ENCODE assay signal across 20 cellular contexts in the genomic region with DNA sequence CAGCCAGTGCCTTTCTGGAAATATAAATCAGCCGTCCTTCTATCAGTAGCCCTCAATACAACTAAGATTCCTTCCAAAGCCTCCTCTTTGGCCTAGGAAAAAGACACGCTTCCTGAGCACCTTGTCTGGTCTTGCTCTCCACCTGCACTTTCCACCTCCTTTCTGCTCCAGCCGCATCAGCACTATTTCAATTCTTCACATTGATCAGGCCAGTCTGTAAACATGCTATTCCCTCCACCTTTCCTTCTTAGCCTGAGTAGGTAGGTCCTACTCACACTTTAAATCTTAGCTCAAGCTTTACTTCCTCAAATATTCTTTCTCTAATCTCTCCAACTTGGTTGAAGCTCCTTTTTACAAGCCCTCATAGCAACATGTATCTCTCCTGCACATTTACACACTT. TPM values are rescaled to one million over a fixed set of nuclear protein-coding genes. Genes with fewer than 3 reads are reported as not detected.
A peak's percentile ranks its signal among the peaks of the same experiment; 100 is the strongest.
DNase-seq lines count a peak whose midpoint lies in the region; ATAC-seq, FAIRE-seq and TF ChIP-seq lines count a peak whose summit lies in the region.
"Had no signal": no experiment of that assay in that cellular context is flagged by ENCODE, and none has a peak within 500 bp of the region (broad histone marks: within the 10 kb centered on the region; RNA-seq: fewer than 3 reads in every experiment).

No MANE protein-coding gene starts in this region.

- H3K9me3 Mint-ChIP-seq in activated CD4-positive, alpha-beta memory T cell treated with anti-CD3 and anti-CD28 coated beads for 36 hours, result no peaks in the 10 kb centered on the region
- no peaks in the 10 kb centered on the region for H3K9me3 Mint-ChIP-seq in activated CD4-positive, alpha-beta memory T cell treated with anti-CD3 and anti-CD28 coated beads, Interleukin-2, amount 10 ng/mL, durations not matched to agents 7 days and 5 days
- no peaks in the 10 kb centered on the region for H3K9me3 Mint-ChIP-seq in T-cell
- H3K9me3 Mint-ChIP-seq in nephron progenitor cell, result peaks cover 4% of the 10 kb centered on the region
- H3K9me3 Mint-ChIP-seq in endothelial cell (ENCODE audit: unreplicated experiment), result no peaks in the 10 kb centered on the region
- H3K9me3 Mint-ChIP-seq in natural killer cell, result no peaks in the 10 kb centered on the region

- peak overlapping the region; percentile 13 for H3K27ac Mint-ChIP-seq in activated CD4-positive, alpha-beta memory T cell treated with anti-CD3 and anti-CD28 coated beads for 36 hours
- no peak overlapping the region for H3K27ac Mint-ChIP-seq in activated CD4-positive, alpha-beta memory T cell treated with anti-CD3 and anti-CD28 coated beads, Interleukin-2, amount 10 ng/mL, durations not matched to agents 7 days and 5 days
- H3K27ac Mint-ChIP-seq in T-cell, result peak overlapping the region; percentile 17 to 41
- H3K27ac Mint-ChIP-seq in nephron progenitor cell, result peak overlapping the region; percentile 53
- no peak overlapping the region for H3K27ac Mint-ChIP-seq in endothelial cell (ENCODE audit: unreplicated experiment)
- peak overlapping the region in 1 of 2 donors; percentile 1 for H3K27ac Mint-ChIP-seq in natural killer cell

- no peak for TF ChIP-seq POLR2A in GM12891 (IDR thresholded peaks at IDR 0.05; ENCODE audit: low read depth, low read length)

- peak; percentile 16 for FAIRE-seq in GM12891 (lab: Jason Lieb, UNC)
- FAIRE-seq: bronchial epithelial cell, GM18507 had no signal

- H3K36me3 Mint-ChIP-seq in activated CD4-positive, alpha-beta memory T cell treated with anti-CD3 and anti-CD28 coated beads for 36 hours, result peaks cover 14% of the 10 kb centered on the region
- peaks cover 33% of the 10 kb centered on the region for H3K36me3 Mint-ChIP-seq in activated CD4-positive, alpha-beta memory T cell treated with anti-CD3 and anti-CD28 coated beads, Interleukin-2, amount 10 ng/mL, durations not matched to agents 7 days and 5 days (ENCODE audit: low read depth)
- peaks cover 12% of the 10 kb centered on the region for H3K36me3 Mint-ChIP-seq in T-cell
- H3K36me3 Mint-ChIP-seq in nephron progenitor cell (ENCODE audit: low read depth), result peaks cover 34% of the 10 kb centered on the region
- H3K36me3 Mint-ChIP-seq in endothelial cell (ENCODE audit: low read depth, unreplicated experiment), result peaks cover 4% of the 10 kb centered on the region
- H3K36me3 Mint-ChIP-seq in natural killer cell, result peaks cover 6% of the 10 kb centered on the region

- DNase-seq in activated CD4-positive, alpha-beta memory T cell treated with anti-CD3 and anti-CD28 coated beads for 36 hours, result no peak
- DNase-seq in activated CD4-positive, alpha-beta memory T cell treated with anti-CD3 and anti-CD28 coated beads, Interleukin-2, amount 10 ng/mL, durations not matched to agents 7 days and 5 days, result no peak
- DNase-seq in GM12891 (ENCODE audit: insufficient read length, low spot score) (no peak), T-cell (no peak), nephron progenitor cell (no peak), endothelial cell (ENCODE audit: low spot score) (no peak), natural killer cell (no peak)
- DNase-seq: COR-L47; dorsolateral prefrontal cortex; H7; NCI-H1048; NCI-H2029 treated with DMSO at 0.1 percent for 48 hours; NCI-H446 treated with DMSO at 0.1 percent for 48 hours; Right ventricle myocardium superior; stimulated activated CD4-positive, alpha-beta T cell treated with anti-CD3 and anti-CD28 coated beads, Interleukin-12 subunit alpha, Interleukin-12 subunit beta, amount 100 ng/mL, for 4 hours; tibial artery had no signal

- TF ChIP-seq CTCF in nephron progenitor cell (IDR thresholded peaks at IDR 0.05) (no peak), endothelial cell (IDR thresholded peaks at IDR 0.05; ENCODE audit: unreplicated experiment) (no peak), natural killer cell (IDR thresholded peaks at IDR 0.05) (no peak)

- POLR2A ChIA-PET in activated CD4-positive, alpha-beta memory T cell treated with anti-CD3 and anti-CD28 coated beads for 36 hours (lab: Charles Lee), result interaction anchor here (0.6 to 0.9 kb wide), 2 partner anchors 10 to 11 kb away, joined by 3 read pairs; a partner anchor contains a TSS
- POLR2A ChIA-PET in activated CD4-positive, alpha-beta memory T cell treated with anti-CD3 and anti-CD28 coated beads, Interleukin-2, amount 10 ng/mL, durations not matched to agents 7 days and 5 days (lab: Charles Lee), result interaction anchor here (1.1 to 2.1 kb wide), 3 partner anchors 9 to 85 kb away, joined by 4 to 7 read pairs (median 7); a partner anchor contains a TSS
- POLR2A ChIA-PET in T-cell (lab: Charles Lee), result no interaction called here

- peaks cover 47% of the 10 kb centered on the region for H3K4me1 Mint-ChIP-seq in activated CD4-positive, alpha-beta memory T cell treated with anti-CD3 and anti-CD28 coated beads for 36 hours (ENCODE audit: low read depth)
- H3K4me1 Mint-ChIP-seq in activated CD4-positive, alpha-beta memory T cell treated with anti-CD3 and anti-CD28 coated beads, Interleukin-2, amount 10 ng/mL, durations not matched to agents 7 days and 5 days, result peaks cover 42% of the 10 kb centered on the region
- H3K4me1 Mint-ChIP-seq in T-cell, result peaks cover 52 to 63% (median 57%) of the 10 kb centered on the region in 3 donors
- peaks cover 13% of the 10 kb centered on the region for H3K4me1 Mint-ChIP-seq in nephron progenitor cell
- peaks cover 17% of the 10 kb centered on the region for H3K4me1 Mint-ChIP-seq in endothelial cell (ENCODE audit: unreplicated experiment)
- H3K4me1 Mint-ChIP-seq in natural killer cell, result peaks cover 47% of the 10 kb centered on the region in 2 donors

- no peak overlapping the region for H3K4me3 Mint-ChIP-seq in activated CD4-positive, alpha-beta memory T cell treated with anti-CD3 and anti-CD28 coated beads for 36 hours
- H3K4me3 Mint-ChIP-seq in activated CD4-positive, alpha-beta memory T cell treated with anti-CD3 and anti-CD28 coated beads, Interleukin-2, amount 10 ng/mL, durations not matched to agents 7 days and 5 days, result no peak overlapping the region
- H3K4me3 Mint-ChIP-seq in T-cell (no peak overlapping the region), nephron progenitor cell (no peak overlapping the region), endothelial cell (ENCODE audit: unreplicated experiment) (no peak overlapping the region), natural killer cell (no peak overlapping the region)

- H3K27me3 Mint-ChIP-seq in activated CD4-positive, alpha-beta memory T cell treated with anti-CD3 and anti-CD28 coated beads for 36 hours, result no peaks in the 10 kb centered on the region
- H3K27me3 Mint-ChIP-seq in activated CD4-positive, alpha-beta memory T cell treated with anti-CD3 and anti-CD28 coated beads, Interleukin-2, amount 10 ng/mL, durations not matched to agents 7 days and 5 days, result no peaks in the 10 kb centered on the region
- H3K27me3 Mint-ChIP-seq in T-cell (no peaks in the 10 kb centered on the region), nephron progenitor cell (ENCODE audit: low read depth, poor library complexity) (peaks cover 4% of the 10 kb centered on the region), endothelial cell (ENCODE audit: unreplicated experiment) (no peaks in the 10 kb centered on the region), natural killer cell (ENCODE audit: low read depth in 2 of 2) (no peaks in the 10 kb centered on the region)

- CTCF ChIA-PET in activated CD4-positive, alpha-beta memory T cell treated with anti-CD3 and anti-CD28 coated beads for 36 hours (lab: Charles Lee), result interaction anchor here (0.7 to 1.8 kb wide), 4 partner anchors 9 to 85 kb away, joined by 3 to 5 read pairs (median 4); a partner anchor contains a TSS
- CTCF ChIA-PET in activated CD4-positive, alpha-beta memory T cell treated with anti-CD3 and anti-CD28 coated beads, Interleukin-2, amount 10 ng/mL, durations not matched to agents 7 days and 5 days (lab: Charles Lee), result interaction anchor here (0.9 to 1.8 kb wide), 3 partner anchors 8 to 85 kb away, joined by 3 to 7 read pairs (median 6); a partner anchor contains a TSS
- CTCF ChIA-PET in T-cell (lab: Charles Lee), result interaction anchor here in 1 of 2 donors (0.8 to 2.4 kb wide), 2 partner anchors 9 to 11 kb away, joined by 3 to 6 read pairs; no protein-coding TSS in a partner anchor

- intact Hi-C loops in activated CD4-positive, alpha-beta memory T cell treated with anti-CD3 and anti-CD28 coated beads for 36 hours (cut with micrococcal nuclease), result no loop called here
- intact Hi-C loops in natural killer cell (cut with micrococcal nuclease), result no loop called here

- ATAC-seq in T-cell (replicated peaks in 1 of 4) (no peak), HG03521 (IDR thresholded peaks at IDR 0.05; ENCODE audit: unreplicated experiment) (no peak), natural killer cell (no peak)
- ATAC-seq: gastroesophageal sphincter had no signal

TF ChIP-seq in GM12891, 5 proteins besides CTCF, POLR2A, EP300 and RAD21:
- no peak for TF ChIP-seq POU2F2 (IDR thresholded peaks at IDR 0.05; ENCODE audit: low read depth, low read length)
- TF ChIP-seq POLR2AphosphoS5 (IDR thresholded peaks at IDR 0.05; ENCODE audit: low read depth, low read length), result no peak
- TF ChIP-seq PAX5 (IDR thresholded peaks at IDR 0.05; ENCODE audit: insufficient read depth, low read length, severe bottlenecking), result no peak
- no peak for TF ChIP-seq TAF1 (IDR thresholded peaks at IDR 0.05; ENCODE audit: low read depth, low read length)
- no peak for TF ChIP-seq SPI1 (IDR thresholded peaks at IDR 0.05; ENCODE audit: low read depth, low read length)

RNA-seq across cellular contexts. Expression of a gene that starts 11.4 kb away (rescaled TPM):
- total RNA-seq in activated CD4-positive, alpha-beta memory T cell treated with anti-CD3 and anti-CD28 coated beads for 36 hours, result 10 to 100 TPM; 63.7 to 66.2 TPM
- 10 to 100 TPM; 66.8 to 69.1 TPM for total RNA-seq in activated CD4-positive, alpha-beta memory T cell treated with anti-CD3 and anti-CD28 coated beads, Interleukin-2, amount 10 ng/mL, durations not matched to agents 7 days and 5 days
- polyA plus RNA-seq in GM12891 (2012; ENCODE audit: low read depth, missing spikeins), result 19.3 TPM
- 10 to 100 TPM; 44.9 to 59.4 (median 46.8) TPM for total RNA-seq in T-cell
- 64.7 TPM for total RNA-seq in endothelial cell (ENCODE audit: unreplicated experiment)
- total RNA-seq in natural killer cell, result 10 to 100 TPM; 52.2 to 62.5 (median 57.6) TPM

Comparison
In these comparisons a context has a peak if more than half of its experiments do, and no peak if none do; other contexts are left out.
1. H3K27ac Mint-ChIP-seq: peak in activated CD4-positive, alpha-beta memory T cell treated with anti-CD3 and anti-CD28 coated beads for 36 hours (single experiment), T-cell (2 of 2) and nephron progenitor cell (single experiment); none in activated CD4-positive, alpha-beta memory T cell treated with anti-CD3 and anti-CD28 coated beads, Interleukin-2, amount 10 ng/mL, durations not matched to agents 7 days and 5 days (single experiment) and endothelial cell (single experiment).
2. POLR2A ChIA-PET loops: an anchor here in activated CD4-positive, alpha-beta memory T cell treated with anti-CD3 and anti-CD28 coated beads for 36 hours (0.6 to 0.9 kb wide) and activated CD4-positive, alpha-beta memory T cell treated with anti-CD3 and anti-CD28 coated beads, Interleukin-2, amount 10 ng/mL, durations not matched to agents 7 days and 5 days (1.1 to 2.1 kb wide); none called in T-cell.